ENCODE assay signal across 16 cellular contexts in the genomic region with DNA sequence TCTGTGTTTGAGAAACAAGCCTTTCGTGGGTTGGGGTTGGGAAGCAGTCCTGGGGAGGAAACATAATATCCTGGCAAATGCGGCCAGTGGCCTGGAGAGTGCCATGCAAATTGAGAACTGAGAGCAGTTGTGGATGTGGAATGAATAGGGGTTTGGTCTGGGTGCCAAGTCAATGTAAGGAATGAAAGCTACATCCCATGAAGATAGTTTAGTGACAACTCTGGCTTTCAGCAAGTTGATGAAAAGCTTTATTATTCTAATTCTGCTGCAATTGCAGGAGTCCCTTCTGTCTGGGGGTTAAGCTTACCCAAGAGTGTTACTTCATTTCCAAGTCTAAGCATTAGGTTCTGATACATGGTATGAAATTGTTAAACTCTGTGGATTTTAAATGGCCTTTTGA.
DNase-seq lines count a peak whose midpoint lies in the region; ATAC-seq, FAIRE-seq and TF ChIP-seq lines count a peak whose summit lies in the region.
"Had no signal": no experiment of that assay in that cellular context is flagged by ENCODE, and none has a peak within 500 bp of the region (broad histone marks: within the 10 kb centered on the region; RNA-seq: fewer than 3 reads in every experiment).

No MANE protein-coding gene starts in this region.

- H3K9ac ChIP-seq in H1 (replicated peaks in 1 of 4; ENCODE audit: extremely low read depth in 1 of 4, low read depth in 3 of 4, low read length in 3 of 4): no peak overlapping the region
- no peak overlapping the region for H3K9ac ChIP-seq in iPS-20b (ENCODE audit: low read depth, low read length)

- no peaks in the 10 kb centered on the region for H3K36me3 ChIP-seq in H1 (ENCODE audit: control insufficient read depth in 2 of 4, insufficient read depth in 4 of 4, low read length in 3 of 4)
- H3K36me3 ChIP-seq in iPS-20b (ENCODE audit: insufficient read depth, low read depth, low read length): no peaks in the 10 kb centered on the region

- no peak for TF ChIP-seq RAD21 in H1 (IDR thresholded peaks at IDR 0.05 in 1 of 2, conservative IDR thresholded peaks at IDR 0.05 in 1 of 2; ENCODE audit: low read depth in 2 of 2, low read length in 2 of 2)

- H3K79me2 ChIP-seq in H1 (ENCODE audit: control insufficient read depth in 1 of 2, insufficient read depth in 2 of 2, low read length in 2 of 2): 0 out of 4 replicates have a peak, but pooled peaks cover 0 to 3% of the 10 kb centered on the region in 2 experiments

- CTCF ChIA-PET in H1 (lab: Charles Lee; ENCODE audit: partially characterized antibody): no interaction called here

- no peak overlapping the region for H3K18ac ChIP-seq in H1 (ENCODE audit: extremely low read depth, low read length)

- FAIRE-seq in H1 (lab: Jason Lieb, UNC): peak; percentile 63
- FAIRE-seq: D721Med, GM19239, H54 had no signal

- no peak overlapping the region for H3K23ac ChIP-seq in H1 (ENCODE audit: insufficient read length)

- TF ChIP-seq CTCF in H1 (IDR thresholded peaks at IDR 0.05; ENCODE audit: control extremely low read depth in 1 of 3, insufficient read depth in 1 of 3, low read depth in 1 of 3, low read length in 3 of 3): no peak

- no peaks in the 10 kb centered on the region for H3K79me1 ChIP-seq in H1 (ENCODE audit: low read depth, low read length)

- H3K4me1 ChIP-seq in H1 (replicated peaks in 1 of 4; ENCODE audit: control insufficient read depth in 3 of 4, insufficient read depth in 4 of 4, low read length in 3 of 4) (peaks cover 0 to 11% (median 7%) of the 10 kb centered on the region in 4 experiments; a peak in 5 of 7 replicates), iPS-20b (ENCODE audit: insufficient read depth, low read length) (peaks cover 29% of the 10 kb centered on the region)

- 26% methylated on average over 2 of the region's 2 CpGs; no CpG with 5 or more reads in 1 of the 2 experiments for WGBS in H1 (ENCODE audit: extremely low coverage in 1 of 2, insufficient coverage in 1 of 2, insufficient read length in 1 of 2, insufficient replicate concordance in 2 of 2, low coverage in 1 of 2, low lambda C conversion rate in 2 of 2, missing lambda C conversion rate in 1 of 2), 2 experiments

- H3K4me2 ChIP-seq in H1 (ENCODE audit: insufficient read depth in 1 of 2, low read depth in 2 of 2, low read length in 2 of 2): peak overlapping the region; percentile 20 to 47; a peak in 3 of 4 replicates

- DNase-seq in NCI-H2107 treated with DMSO at 0.1 percent for 48 hours (lab: John Stamatoyannopoulos, UW; ENCODE audit: unreplicated experiment): peak; percentile 5
- no peak for DNase-seq in NCI-H2107 (lab: John Stamatoyannopoulos, UW)
- DNase-seq in H1 (ENCODE audit: low read depth in 1 of 2, low spot score in 2 of 2): peak in 1 of 2 experiments; percentile 19
- DNase-seq in OCI-M1 (lab: John Stamatoyannopoulos, UW): no peak
- no peak for DNase-seq in RKO (ENCODE audit: low spot score)
- no peak for DNase-seq in DMS 273 (lab: John Stamatoyannopoulos, UW; ENCODE audit: unreplicated experiment)
- DNase-seq: CD8-positive, alpha-beta T cell; COR-L47; DND-41; GF-D8 had no signal

- H3K4me3 ChIP-seq in H1 (ENCODE audit: extremely low read depth in 1 of 4, insufficient read depth in 2 of 4, low read depth in 3 of 4, low read length in 4 of 4): no peak overlapping the region
- H3K4me3 ChIP-seq in iPS-20b (ENCODE audit: low read length): peak overlapping the region; percentile 40; the same call in 1 of the 2 replicates

- H2AFZ ChIP-seq in H1 (ENCODE audit: low read length): no peak overlapping the region

- no peak overlapping the region for H2BK120ac ChIP-seq in H1 (replicated peaks; ENCODE audit: low read depth, low read length)

- ATAC-seq in HG03135 (IDR thresholded peaks at IDR 0.05; ENCODE audit: unreplicated experiment): no peak
- ATAC-seq: CD8-positive, alpha-beta T cell had no signal

- H2BK20ac ChIP-seq in H1 (ENCODE audit: low read length): no peak overlapping the region

- peaks cover 0 to 2% of the 10 kb centered on the region in 2 experiments for H4K20me1 ChIP-seq in H1 (replicated peaks in 1 of 2; ENCODE audit: control insufficient read depth in 1 of 2, insufficient read depth in 2 of 2, low read length in 2 of 2)

- H3K56ac ChIP-seq in H1 (replicated peaks; ENCODE audit: insufficient read length, low read depth, low read length): no peak overlapping the region

- no peaks in the 10 kb centered on the region for H3K9me3 ChIP-seq in H1 (ENCODE audit: insufficient read depth in 2 of 2, low read depth in 1 of 2, low read length in 1 of 2)
- no peaks in the 10 kb centered on the region for H3K9me3 ChIP-seq in iPS-20b (ENCODE audit: insufficient read depth, low read depth, low read length)

- no peak overlapping the region for H4K91ac ChIP-seq in H1 (replicated peaks; ENCODE audit: insufficient read length, low read length)

- H3K14ac ChIP-seq in H1 (ENCODE audit: insufficient read length): no peak overlapping the region

- H3K23me2 ChIP-seq in H1 (ENCODE audit: low read depth, low read length): no peaks in the 10 kb centered on the region

- POLR2A ChIA-PET in H1 (lab: Charles Lee; ENCODE audit: partially characterized antibody): no interaction called here

- H2BK12ac ChIP-seq in H1 (ENCODE audit: low read depth, low read length): no peak overlapping the region

- no peak overlapping the region for H4K8ac ChIP-seq in H1 (ENCODE audit: extremely low read depth, insufficient read depth, low read length)

- TF ChIP-seq POLR2A in H1 (IDR thresholded peaks at IDR 0.05; ENCODE audit: control extremely low read depth in 1 of 2, low read depth in 2 of 2, low read length in 2 of 2): no peak

- peak overlapping the region; percentile 65 for H4K5ac ChIP-seq in H1 (ENCODE audit: insufficient read length, low read depth, low read length)

- no peak overlapping the region for H2BK15ac ChIP-seq in H1 (ENCODE audit: low read length)

- no peaks in the 10 kb centered on the region for H3K27me3 ChIP-seq in H1 (replicated peaks in 1 of 4; ENCODE audit: control insufficient read depth in 3 of 4, extremely low read depth in 1 of 4, insufficient read depth in 3 of 4, low read length in 3 of 4)
- H3K27me3 ChIP-seq in iPS-20b (ENCODE audit: insufficient read depth, low read length): no peaks in the 10 kb centered on the region

- TF ChIP-seq EP300 in H1 (IDR thresholded peaks at IDR 0.05; ENCODE audit: borderline replicate concordance in 1 of 2, low read depth in 2 of 2, low read length in 2 of 2): no peak

- H2BK5ac ChIP-seq in H1 (ENCODE audit: low read depth, low read length): no peak overlapping the region

- no peak overlapping the region for H3K27ac ChIP-seq in H1 (ENCODE audit: low read depth, low read length)
- H3K27ac ChIP-seq in iPS-20b (ENCODE audit: low read length): no peak overlapping the region
- H3K27ac ChIP-seq: 22Rv1 had no signal

- no peak overlapping the region for H3K4ac ChIP-seq in H1 (replicated peaks; ENCODE audit: insufficient read length, low read depth, low read length)

- H2AK5ac ChIP-seq in H1 (ENCODE audit: low read depth, low read length): no peak overlapping the region

TF ChIP-seq in H1, 55 proteins besides CTCF, POLR2A, EP300 and RAD21 (continues in another document):
- no peak for TF ChIP-seq RFX5 (IDR thresholded peaks at IDR 0.05; ENCODE audit: borderline replicate concordance, low read depth, low read length)
- no peak for TF ChIP-seq SIRT6 (IDR thresholded peaks at IDR 0.05; ENCODE audit: low read length)
- no peak for TF ChIP-seq BRCA1 (IDR thresholded peaks at IDR 0.05; ENCODE audit: low read depth, low read length)
- no peak for TF ChIP-seq FOSL1 (IDR thresholded peaks at IDR 0.05; ENCODE audit: insufficient read depth, low read depth, low read length)
- no peak for TF ChIP-seq PHF8 (conservative IDR thresholded peaks at IDR 0.05; ENCODE audit: low read depth, low read length)
- TF ChIP-seq NANOG (IDR thresholded peaks at IDR 0.05; ENCODE audit: insufficient read depth, low read depth, low read length, poor library complexity, severe bottlenecking): peak; percentile 68
- no peak for TF ChIP-seq EGR1 (IDR thresholded peaks at IDR 0.05; ENCODE audit: borderline replicate concordance, low read depth, low read length)
